Comparison of ENCODE assay signal across 1 cellular context in the genomic region with DNA sequence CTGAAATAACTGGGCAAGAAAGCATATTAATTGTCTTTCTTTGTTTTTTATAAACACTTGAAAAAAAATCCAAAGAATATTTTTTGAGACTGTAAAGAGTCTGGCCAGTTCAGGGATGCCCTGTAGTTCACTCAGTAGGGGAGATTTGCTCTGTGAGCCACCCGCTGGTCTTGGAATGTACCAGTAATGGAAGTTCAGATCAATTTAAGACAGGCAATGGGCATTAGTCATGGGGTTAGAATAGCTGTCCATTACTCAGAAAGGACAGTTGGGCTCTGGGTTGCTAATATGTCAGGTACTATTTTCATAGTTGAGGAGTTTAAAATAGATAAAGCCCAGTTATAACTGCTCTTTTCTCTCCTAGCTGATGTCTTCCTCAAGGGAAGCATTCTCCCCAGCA.
TF ChIP-seq lines count a peak whose summit lies in the region.

No MANE protein-coding gene starts in this region.

TF ChIP-seq in WTC11, 78 proteins besides CTCF, POLR2A, EP300 and RAD21 (continued from another document):
- TF ChIP-seq, protein P1, sequence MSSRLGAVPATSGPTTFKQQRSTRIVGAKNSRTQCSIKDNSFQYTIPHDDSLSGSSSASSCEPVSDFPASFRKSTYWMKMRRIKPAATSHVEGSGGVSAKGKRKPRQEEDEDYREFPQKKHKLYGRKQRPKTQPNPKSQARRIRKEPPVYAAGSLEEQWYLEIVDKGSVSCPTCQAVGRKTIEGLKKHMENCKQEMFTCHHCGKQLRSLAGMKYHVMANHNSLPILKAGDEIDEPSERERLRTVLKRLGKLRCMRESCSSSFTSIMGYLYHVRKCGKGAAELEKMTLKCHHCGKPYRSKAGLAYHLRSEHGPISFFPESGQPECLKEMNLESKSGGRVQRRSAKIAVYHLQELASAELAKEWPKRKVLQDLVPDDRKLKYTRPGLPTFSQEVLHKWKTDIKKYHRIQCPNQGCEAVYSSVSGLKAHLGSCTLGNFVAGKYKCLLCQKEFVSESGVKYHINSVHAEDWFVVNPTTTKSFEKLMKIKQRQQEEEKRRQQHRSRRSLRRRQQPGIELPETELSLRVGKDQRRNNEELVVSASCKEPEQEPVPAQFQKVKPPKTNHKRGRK (CRISPR knock-in tag; IDR thresholded peaks at IDR 0.05; ENCODE audit: borderline replicate concordance) = no peak
